17 cellular contexts compared by ENCODE assay signal in the genomic region with DNA sequence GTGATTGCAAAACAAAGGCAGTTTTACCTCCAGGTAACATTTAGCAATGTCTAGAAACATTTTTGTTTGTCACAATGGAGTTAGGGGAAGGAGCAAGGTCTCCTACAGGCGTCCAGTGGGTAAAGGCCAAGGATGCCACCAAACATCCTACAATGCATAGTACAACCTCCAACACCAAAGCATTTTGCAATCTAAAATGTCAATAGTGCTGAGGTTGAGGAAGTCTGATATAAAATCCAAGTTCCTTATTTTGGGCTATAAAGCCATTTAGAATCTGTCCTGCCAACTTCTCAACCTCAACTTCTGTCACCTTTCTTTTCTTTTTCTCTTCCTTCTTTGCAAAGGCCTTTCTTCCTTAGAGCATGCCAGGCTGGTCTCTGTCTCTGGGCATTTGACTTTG.
DNase-seq lines count a peak whose midpoint lies in the region; ATAC-seq and TF ChIP-seq lines count a peak whose summit lies in the region.
"Had no signal": no experiment of that assay in that cellular context is flagged by ENCODE, and none has a peak within 500 bp of the region (broad histone marks: within the 10 kb centered on the region; RNA-seq: fewer than 3 reads in every experiment).

No MANE protein-coding gene starts in this region.

- H3K4me3 ChIP-seq in right cardiac atrium (ENCODE audit: low read length): no peak overlapping the region
- H3K4me3 ChIP-seq in lower leg skin (ENCODE audit: low read depth, poor library complexity, severe bottlenecking): no peak overlapping the region
- H3K4me3 ChIP-seq: BLaER1 treated with 17β-estradiol and CSF1 and Interleukin-3, amounts not matched to agents 10 nM and 100 nM; SK-N-MC had no signal

- DNase-seq in activated naive CD4-positive, alpha-beta T cell treated with anti-CD3 and anti-CD28 coated beads, Interleukin-2, amount 10 ng/mL, durations not matched to agents 7 days and 5 days: no peak
- no peak for DNase-seq in activated naive CD4-positive, alpha-beta T cell treated with anti-CD3 and anti-CD28 coated beads, Interleukin-2, amount 50 U/mL, for 72 hours (ENCODE audit: low spot score in 2 of 2)
- DNase-seq in OCI-M1 (lab: John Stamatoyannopoulos, UW) (peak; percentile 33), right cardiac atrium (no peak), lower leg skin (ENCODE audit: low spot score in 2 of 2) (no peak), EL (no peak)
- DNase-seq: DMS 273 treated with DMSO at 0.1 percent for 48 hours, H7, Karpas-422, NCI-H1436 treated with DMSO at 0.1 percent for 48 hours, NCI-H2029 treated with DMSO at 0.1 percent for 48 hours, NCI-H748 treated with DMSO at 0.1 percent for 48 hours, Right ventricle myocardium superior had no signal

- intact Hi-C loops in dendritic cell treated with granulocyte-macrophage colony-stimulating factor and Interleukin-4, amounts not matched to agents 40 ng/mL and 50 ng/mL, for 4 days (cut with micrococcal nuclease): no loop called here
- intact Hi-C loops in right cardiac atrium (cut with DNase I): no loop called here
- intact Hi-C loops in lower leg skin (cut with DNase I; ENCODE audit: low total_unique reads): no loop called here

- WGBS in right cardiac atrium: 81% methylated on average over 1 of the region's 1 CpG
- 86 to 96% methylated on average over 1 of the region's 1 CpG for WGBS in lower leg skin, 2 donors

- no peaks in the 10 kb centered on the region for H3K9me3 ChIP-seq in right cardiac atrium (ENCODE audit: control insufficient read depth, low read length)
- H3K9me3 ChIP-seq: BLaER1 treated with 17β-estradiol and CSF1 and Interleukin-3, amounts not matched to agents 10 nM and 100 nM had no signal

- no peak overlapping the region for H3K27ac ChIP-seq in right cardiac atrium (ENCODE audit: low read length)
- H3K27ac ChIP-seq: BLaER1 treated with 17β-estradiol and CSF1 and Interleukin-3, amounts not matched to agents 10 nM and 100 nM; SK-N-MC had no signal

- ATAC-seq in activated naive CD4-positive, alpha-beta T cell treated with anti-CD3 and anti-CD28 coated beads, Interleukin-2, amount 50 U/mL, for 72 hours: no peak
- no peak for ATAC-seq in right cardiac atrium
- no peak for ATAC-seq in GM19397 (IDR thresholded peaks at IDR 0.05; ENCODE audit: unreplicated experiment)

- no peak overlapping the region for H3K4me3 Mint-ChIP-seq in activated naive CD4-positive, alpha-beta T cell treated with anti-CD3 and anti-CD28 coated beads, Interleukin-2, amount 10 ng/mL, durations not matched to agents 7 days and 5 days
- H3K4me3 Mint-ChIP-seq in dendritic cell treated with granulocyte-macrophage colony-stimulating factor and Interleukin-4, amounts not matched to agents 40 ng/mL and 50 ng/mL, for 4 days: no peak overlapping the region

- no peak for TF ChIP-seq POLR2A in lower leg skin (IDR thresholded peaks at IDR 0.05)

- H3K4me1 Mint-ChIP-seq in activated naive CD4-positive, alpha-beta T cell treated with anti-CD3 and anti-CD28 coated beads, Interleukin-2, amount 10 ng/mL, durations not matched to agents 7 days and 5 days: no peaks in the 10 kb centered on the region
- H3K4me1 Mint-ChIP-seq in dendritic cell treated with granulocyte-macrophage colony-stimulating factor and Interleukin-4, amounts not matched to agents 40 ng/mL and 50 ng/mL, for 4 days (ENCODE audit: low read depth): peaks cover 28% of the 10 kb centered on the region

- CTCF ChIA-PET in activated naive CD4-positive, alpha-beta T cell treated with anti-CD3 and anti-CD28 coated beads, Interleukin-2, amount 10 ng/mL, durations not matched to agents 7 days and 5 days (lab: Charles Lee): no interaction called here

- no peaks in the 10 kb centered on the region for H3K27me3 Mint-ChIP-seq in activated naive CD4-positive, alpha-beta T cell treated with anti-CD3 and anti-CD28 coated beads, Interleukin-2, amount 10 ng/mL, durations not matched to agents 7 days and 5 days
- peaks cover 17% of the 10 kb centered on the region for H3K27me3 Mint-ChIP-seq in dendritic cell treated with granulocyte-macrophage colony-stimulating factor and Interleukin-4, amounts not matched to agents 40 ng/mL and 50 ng/mL, for 4 days

- no peaks in the 10 kb centered on the region for H3K9me3 Mint-ChIP-seq in activated naive CD4-positive, alpha-beta T cell treated with anti-CD3 and anti-CD28 coated beads, Interleukin-2, amount 10 ng/mL, durations not matched to agents 7 days and 5 days
- no peaks in the 10 kb centered on the region for H3K9me3 Mint-ChIP-seq in activated naive CD4-positive, alpha-beta T cell treated with anti-CD3 and anti-CD28 coated beads, Interleukin-2, amount 50 U/mL, for 72 hours
- H3K9me3 Mint-ChIP-seq in dendritic cell treated with granulocyte-macrophage colony-stimulating factor and Interleukin-4, amounts not matched to agents 40 ng/mL and 50 ng/mL, for 4 days: no peaks in the 10 kb centered on the region

- no peaks in the 10 kb centered on the region for H3K27me3 ChIP-seq in right cardiac atrium (ENCODE audit: control insufficient read depth, insufficient read depth)
- H3K27me3 ChIP-seq: BLaER1 treated with 17β-estradiol and CSF1 and Interleukin-3, amounts not matched to agents 10 nM and 100 nM had no signal

- H3K4me1 ChIP-seq in right cardiac atrium (ENCODE audit: control insufficient read depth, insufficient read depth, low read length): no peaks in the 10 kb centered on the region

- peak overlapping the region; percentile 26 for H3K27ac Mint-ChIP-seq in activated naive CD4-positive, alpha-beta T cell treated with anti-CD3 and anti-CD28 coated beads, Interleukin-2, amount 10 ng/mL, durations not matched to agents 7 days and 5 days
- no peak overlapping the region for H3K27ac Mint-ChIP-seq in activated naive CD4-positive, alpha-beta T cell treated with anti-CD3 and anti-CD28 coated beads, Interleukin-2, amount 50 U/mL, for 72 hours
- H3K27ac Mint-ChIP-seq in dendritic cell treated with granulocyte-macrophage colony-stimulating factor and Interleukin-4, amounts not matched to agents 40 ng/mL and 50 ng/mL, for 4 days: peak overlapping the region; percentile 11

- no peaks in the 10 kb centered on the region for H3K36me3 Mint-ChIP-seq in activated naive CD4-positive, alpha-beta T cell treated with anti-CD3 and anti-CD28 coated beads, Interleukin-2, amount 10 ng/mL, durations not matched to agents 7 days and 5 days
- no peaks in the 10 kb centered on the region for H3K36me3 Mint-ChIP-seq in activated naive CD4-positive, alpha-beta T cell treated with anti-CD3 and anti-CD28 coated beads, Interleukin-2, amount 50 U/mL, for 72 hours
- no peaks in the 10 kb centered on the region for H3K36me3 Mint-ChIP-seq in dendritic cell treated with granulocyte-macrophage colony-stimulating factor and Interleukin-4, amounts not matched to agents 40 ng/mL and 50 ng/mL, for 4 days (ENCODE audit: low read depth)

- no peak for TF ChIP-seq CTCF in lower leg skin (IDR thresholded peaks at IDR 0.05)

Comparison
In these comparisons a context has a peak if more than half of its experiments do, and no peak if none do; other contexts are left out.
1. H3K27ac Mint-ChIP-seq: peak in activated naive CD4-positive, alpha-beta T cell treated with anti-CD3 and anti-CD28 coated beads, Interleukin-2, amount 10 ng/mL, durations not matched to agents 7 days and 5 days (single experiment) and dendritic cell treated with granulocyte-macrophage colony-stimulating factor and Interleukin-4, amounts not matched to agents 40 ng/mL and 50 ng/mL, for 4 days (single experiment); none in activated naive CD4-positive, alpha-beta T cell treated with anti-CD3 and anti-CD28 coated beads, Interleukin-2, amount 50 U/mL, for 72 hours (0 of 2).